ENCODE assay signal across 20 cellular contexts in genomic region chrX:141732031-141732430, GRCh38. TPM values are rescaled to one million over a fixed set of nuclear protein-coding genes. Genes with fewer than 3 reads are reported as not detected.
DNase-seq lines count a peak whose midpoint lies in the region; TF ChIP-seq lines count a peak whose summit lies in the region.
"Had no signal": no experiment of that assay in that cellular context is flagged by ENCODE, and none has a peak within 500 bp of the region (broad histone marks: within the 10 kb centered on the region; RNA-seq: fewer than 3 reads in every experiment).

No MANE protein-coding gene starts in this region.

- H3K9me2 ChIP-seq in PC-9 (ENCODE audit: insufficient read depth), result no peaks in the 10 kb centered on the region

- H3K36me3 ChIP-seq in PC-9 (ENCODE audit: low read depth), result no peaks in the 10 kb centered on the region
- H3K36me3 ChIP-seq: BE2C, SJSA1 had no signal

- no peak overlapping the region for H3K27ac ChIP-seq in PC-9
- H3K27ac ChIP-seq: SJSA1 had no signal

- TF ChIP-seq CTCF in AG10803 (conservative IDR thresholded peaks at IDR 0.05; ENCODE audit: low read length) (no peak), PC-9 (conservative IDR thresholded peaks at IDR 0.05) (no peak), epithelial cell of esophagus (IDR thresholded peaks at IDR 0.05; ENCODE audit: insufficient read depth, low read depth, low read length, missing control alignments) (no peak)

- no peaks in the 10 kb centered on the region for H3K4me1 ChIP-seq in PC-9 (replicated peaks; ENCODE audit: insufficient read depth)
- H3K4me1 ChIP-seq: BE2C, SJSA1 had no signal

- POLR2A ChIA-PET in PC-9 (lab: Charles Lee; ENCODE audit: unreplicated experiment), result no interaction called here

- CTCF ChIA-PET in PC-9 (lab: Charles Lee), result no interaction called here

- no peaks in the 10 kb centered on the region for H3F3A ChIP-seq in PC-9 (ENCODE audit: insufficient read depth, low read depth)

- DNase-seq in AG10803 (ENCODE audit: low read depth) (peak; percentile 3), PC-9 (no peak), epithelial cell of esophagus (ENCODE audit: low read depth) (peak; percentile 1), iris pigment epithelial cell (ENCODE audit: low read depth) (peak; percentile 70), NCI-H1105 (lab: John Stamatoyannopoulos, UW) (no peak), AG20443 (ENCODE audit: low spot score) (no peak), NCI-H69 (lab: John Stamatoyannopoulos, UW) (no peak)
- DNase-seq: BE2C, H7, HFFc6, Kasumi-1, MM.1S, NCI-H1048, NCI-H1436, NCI-H1930, NCI-H748 treated with DMSO at 0.1 percent for 48 hours had no signal

- no TSS peak for BruUV-seq in PC-9 (replicated peaks; lab: Mats Ljungman, UMichigan)

- H3K4me3 ChIP-seq in AG10803 (ENCODE audit: low read length), result no peak overlapping the region
- no peak overlapping the region for H3K4me3 ChIP-seq in PC-9
- no peak overlapping the region for H3K4me3 ChIP-seq in epithelial cell of esophagus (ENCODE audit: low read length)
- H3K4me3 ChIP-seq: SJSA1 had no signal

- H3K4me2 ChIP-seq in PC-9, result no peak overlapping the region

- peaks cover 17% of the 10 kb centered on the region for H3K27me3 ChIP-seq in PC-9 (ENCODE audit: insufficient read depth, low read depth)
- H3K27me3 ChIP-seq: BE2C, SJSA1 had no signal

- no peaks in the 10 kb centered on the region; the same call in 1 of the 2 replicates for H3K9me3 ChIP-seq in PC-9 (ENCODE audit: insufficient read depth, low read depth)
- H3K9me3 ChIP-seq: BE2C, SJSA1 had no signal

- H2AFZ ChIP-seq in PC-9, result 0 out of 2 replicates have a peak overlapping the region, but pooled peaks have one; percentile 31

- no peaks in the 10 kb centered on the region for H4K20me1 ChIP-seq in PC-9 (ENCODE audit: insufficient read depth)

- intact Hi-C loops in PC-9 (cut with micrococcal nuclease; ENCODE audit: unreplicated experiment), result no loop called here

- no peaks in the 10 kb centered on the region for H3K79me2 ChIP-seq in PC-9 (ENCODE audit: low read depth)

RNA-seq across cellular contexts. Expression of gene SPANXD, which starts 33.5 kb away (rescaled TPM):
- total RNA-seq in PC-9 (2021), result 0.78 and 1.3 TPM in 2 replicates
- total RNA-seq: A172, H7, NCI-H460, Right ventricle myocardium inferior, SJSA1 had no signal

Comparison
In these comparisons a context has a peak if more than half of its experiments do, and no peak if none do; other contexts are left out.
1. DNase-seq: peak in AG10803 (single experiment), epithelial cell of esophagus (single experiment) and iris pigment epithelial cell (single experiment); none in PC-9 (0 of 2), NCI-H1105 (single experiment), AG20443 (single experiment) and NCI-H69 (single experiment).